ENCODE assay signal across 8 cellular contexts in genomic region chr7:102306916-102307677, GRCh38. TPM values are rescaled to one million over a fixed set of nuclear protein-coding genes. Genes with fewer than 3 reads are reported as not detected.
DNase-seq lines count a peak whose midpoint lies in the region; ATAC-seq and TF ChIP-seq lines count a peak whose summit lies in the region.

No MANE protein-coding gene starts in this region.

- no peaks in the 10 kb centered on the region for H3K27me3 ChIP-seq in osteoblast (ENCODE audit: insufficient read depth, low read length)

- H3K9me3 ChIP-seq in osteoblast (ENCODE audit: low read depth, low read length), result no peaks in the 10 kb centered on the region

- peak overlapping the region; percentile 63 for H2AFZ ChIP-seq in osteoblast (ENCODE audit: low read length)

- peaks cover 11% of the 10 kb centered on the region for H3K4me1 ChIP-seq in osteoblast (ENCODE audit: insufficient read depth, low read length)

- TF ChIP-seq CTCF in epithelial cell of esophagus (IDR thresholded peaks at IDR 0.05; ENCODE audit: insufficient read depth, low read depth, low read length, missing control alignments) (no peak), osteoblast (IDR thresholded peaks at IDR 0.05; ENCODE audit: extremely low read depth, low read depth, low read length) (no peak)

- DNase-seq in ELR (ENCODE audit: low read depth), result peak; percentile 58
- peak; percentile 76 for DNase-seq in RPMI7951 (ENCODE audit: low read depth)
- peak; percentile 42 for DNase-seq in epithelial cell of esophagus (ENCODE audit: low read depth)
- DNase-seq in osteoblast (ENCODE audit: insufficient read length, low spot score, missing footprints), result peak; percentile 98
- DNase-seq in GOT3 (lab: John Stamatoyannopoulos, UW), result no peak
- no peak for DNase-seq in OCI-M2 (lab: John Stamatoyannopoulos, UW; ENCODE audit: unreplicated experiment)

- H3K79me2 ChIP-seq in osteoblast (ENCODE audit: insufficient read depth, low read length), result no peaks in the 10 kb centered on the region

- peak; percentile 67 for ATAC-seq in GM19372 (IDR thresholded peaks at IDR 0.05; ENCODE audit: low read depth, unreplicated experiment)
- peak; percentile 80 for ATAC-seq in HG03354 (IDR thresholded peaks at IDR 0.05; ENCODE audit: poor library complexity, severe bottlenecking, unreplicated experiment)

- H3K4me3 ChIP-seq in epithelial cell of esophagus (ENCODE audit: low read length), result no peak overlapping the region
- H3K4me3 ChIP-seq in osteoblast (ENCODE audit: insufficient read depth, low read length), result peak overlapping the region; percentile 61

- peak overlapping the region; percentile 13 for H3K27ac ChIP-seq in osteoblast (ENCODE audit: low read depth, low read length)

- H4K20me1 ChIP-seq in osteoblast (ENCODE audit: insufficient read depth, low read length), result no peaks in the 10 kb centered on the region

- no peaks in the 10 kb centered on the region for H3K36me3 ChIP-seq in osteoblast (ENCODE audit: insufficient read depth, low read length)

- H3K4me2 ChIP-seq in osteoblast (ENCODE audit: insufficient read depth, low read length), result peak overlapping the region; percentile 83

RNA-seq across cellular contexts. Expression of gene SH2B2, which starts 20.4 kb away (rescaled TPM):
- 0.84 and 1.7 TPM in 2 replicates for total RNA-seq in RPMI7951 (2014; rRNA removed; shearing (Covaris generic))
- 2.1 and 2.2 TPM in 2 replicates for total RNA-seq in osteoblast

RNA-seq across cellular contexts. Expression of gene SPDYE6, which starts 49.1 kb away (rescaled TPM):
- total RNA-seq in RPMI7951 (2014; rRNA removed; shearing (Covaris generic)), result 0.24 TPM in 1 of 2 replicates, not detected in the other
- not detected in 2 replicates for total RNA-seq in osteoblast

Comparison
In these comparisons a context has a peak if more than half of its experiments do, and no peak if none do; other contexts are left out.
1. DNase-seq: peak in ELR (single experiment), RPMI7951 (single experiment), epithelial cell of esophagus (single experiment) and osteoblast (single experiment); none in GOT3 (single experiment) and OCI-M2 (single experiment).